Comparison of ENCODE assay signal across 20 cellular contexts in genomic region chr12:7711133-7711532, GRCh38. TPM values are rescaled to one million over a fixed set of nuclear protein-coding genes. Genes with fewer than 3 reads are reported as not detected.
DNase-seq lines count a peak whose midpoint lies in the region; ATAC-seq and TF ChIP-seq lines count a peak whose summit lies in the region.
"Had no signal": no experiment of that assay in that cellular context is flagged by ENCODE, and none has a peak within 500 bp of the region (broad histone marks: within the 10 kb centered on the region; RNA-seq: fewer than 3 reads in every experiment).

Gene DPPA3, plus strand, starts transcription at chr12:7711433. Its CDS starts 138 bp downstream, at chr12:7711571.

- H3K36me3 Mint-ChIP-seq in Caco-2 (ENCODE audit: insufficient read depth, unreplicated experiment) (peaks cover 24% of the 10 kb centered on the region), endodermal cell (ENCODE audit: low read depth) (no peaks in the 10 kb centered on the region), neural progenitor cell (no peaks in the 10 kb centered on the region)
- H3K36me3 Mint-ChIP-seq in activated T-cell treated with anti-CD3 and anti-CD28 coated beads, Interleukin-2, amount 50 U/mL, for 4 hours (ENCODE audit: insufficient read depth), result no peaks in the 10 kb centered on the region
- H3K36me3 Mint-ChIP-seq: CD4-positive, CD25-positive, alpha-beta regulatory T cell; CD8-positive, alpha-beta memory T cell had no signal

- no peaks in the 10 kb centered on the region for H4K20me1 ChIP-seq in neural progenitor cell (ENCODE audit: low read depth)

- CTCF ChIA-PET in Caco-2 (lab: Charles Lee), result interaction anchor here (0.6 to 1.1 kb wide), 2 partner anchors 95 to 133 kb away, joined by 3 read pairs; no protein-coding TSS in a partner anchor

- H3K4me3 Mint-ChIP-seq in Caco-2 (ENCODE audit: unreplicated experiment) (peak within 1 kb of the TSS; percentile 81), endodermal cell (peak within 1 kb of the TSS; percentile 39), neural progenitor cell (no peak within 1 kb of the TSS)
- no peak within 1 kb of the TSS for H3K4me3 Mint-ChIP-seq in activated T-cell treated with anti-CD3 and anti-CD28 coated beads, Interleukin-2, amount 50 U/mL, for 4 hours
- H3K4me3 Mint-ChIP-seq: CD4-positive, CD25-positive, alpha-beta regulatory T cell; CD8-positive, alpha-beta memory T cell; IgD-negative memory B cell had no signal

- H3K9ac ChIP-seq in HUES48 (ENCODE audit: low read depth, low read length), result no peak within 1 kb of the TSS
- no peak within 1 kb of the TSS for H3K9ac ChIP-seq in endodermal cell (ENCODE audit: extremely low read depth, low read length, poor library complexity, severe bottlenecking)
- H3K9ac ChIP-seq in neural progenitor cell, result no peak within 1 kb of the TSS

- H3K27ac ChIP-seq in HUES48 (ENCODE audit: low read depth, low read length), result peak within 1 kb of the TSS; percentile 20
- H3K27ac ChIP-seq in endodermal cell (ENCODE audit: low read depth, low read length), result no peak within 1 kb of the TSS
- no peak within 1 kb of the TSS for H3K27ac ChIP-seq in neural progenitor cell
- H3K27ac ChIP-seq: HL-60 had no signal

- intact Hi-C loops in Caco-2 (cut with micrococcal nuclease; ENCODE audit: unreplicated experiment), result no loop called here

- H3K36me3 ChIP-seq in Caco-2 (ENCODE audit: control insufficient read depth, insufficient read depth, low read length) (peaks cover 1% of the 10 kb centered on the region; the same call in 1 of the 2 replicates), HUES48 (ENCODE audit: control insufficient read depth, insufficient read depth, low read length) (no peaks in the 10 kb centered on the region), endodermal cell (ENCODE audit: control insufficient read depth, insufficient read depth, low read length) (no peaks in the 10 kb centered on the region), neural progenitor cell (no peaks in the 10 kb centered on the region)
- H3K36me3 ChIP-seq: BE2C, HAP-1 had no signal

- no peak for ATAC-seq in activated T-cell treated with anti-CD3 and anti-CD28 coated beads, Interleukin-2, amount 50 U/mL, for 4 hours

- H3K9me3 ChIP-seq in Caco-2, result no peaks in the 10 kb centered on the region
- no peaks in the 10 kb centered on the region for H3K9me3 ChIP-seq in HUES48 (ENCODE audit: control insufficient read depth, insufficient read depth, low read length)
- H3K9me3 ChIP-seq in endodermal cell (ENCODE audit: control insufficient read depth, low read length), result no peaks in the 10 kb centered on the region
- H3K9me3 ChIP-seq in neural progenitor cell (ENCODE audit: low read depth), result no peaks in the 10 kb centered on the region
- H3K9me3 ChIP-seq: BE2C, HAP-1 had no signal

- H3K9me3 Mint-ChIP-seq in Caco-2 (ENCODE audit: unreplicated experiment) (peaks cover 10% of the 10 kb centered on the region), endodermal cell (peaks cover 7% of the 10 kb centered on the region), neural progenitor cell (peaks cover 6% of the 10 kb centered on the region)
- no peaks in the 10 kb centered on the region for H3K9me3 Mint-ChIP-seq in activated T-cell treated with anti-CD3 and anti-CD28 coated beads, Interleukin-2, amount 50 U/mL, for 4 hours
- H3K9me3 Mint-ChIP-seq: CD8-positive, alpha-beta memory T cell had no signal

- H3K4me2 ChIP-seq in neural progenitor cell, result peak within 1 kb of the TSS; percentile 13

- TSS peak; percentile 74 for BruUV-seq in Caco-2 (replicated peaks; lab: Mats Ljungman, UMichigan)

- no peak within 1 kb of the TSS for H2AFZ ChIP-seq in neural progenitor cell (replicated peaks)

- H3K4me3 ChIP-seq in Caco-2 (ENCODE audit: low read depth, low read length) (no peak within 1 kb of the TSS), HUES48 (ENCODE audit: low read depth, low read length) (no peak within 1 kb of the TSS), endodermal cell (ENCODE audit: low read length) (peak within 1 kb of the TSS; percentile 54), neural progenitor cell (no peak within 1 kb of the TSS)
- H3K4me3 ChIP-seq: HAP-1 had no signal

- H3K27ac Mint-ChIP-seq in Caco-2 (ENCODE audit: unreplicated experiment) (peak within 1 kb of the TSS; percentile 96), endodermal cell (peak within 1 kb of the TSS; percentile 68), neural progenitor cell (no peak within 1 kb of the TSS)
- H3K27ac Mint-ChIP-seq: CD8-positive, alpha-beta memory T cell; IgD-negative memory B cell had no signal

- no peaks in the 10 kb centered on the region for H3K27me3 ChIP-seq in Caco-2 (replicated peaks; ENCODE audit: control insufficient read depth, insufficient read depth, low read length)
- no peaks in the 10 kb centered on the region for H3K27me3 ChIP-seq in HUES48 (ENCODE audit: control insufficient read depth, insufficient read depth, low read length)
- no peaks in the 10 kb centered on the region for H3K27me3 ChIP-seq in endodermal cell (ENCODE audit: control insufficient read depth, insufficient read depth, low read length, poor library complexity, severe bottlenecking)
- H3K27me3 ChIP-seq in neural progenitor cell, result no peaks in the 10 kb centered on the region

- TF ChIP-seq CTCF in Caco-2 (IDR thresholded peaks at IDR 0.05; ENCODE audit: insufficient read depth in 1 of 2, low read depth in 1 of 2, low read length in 1 of 2, severe bottlenecking in 1 of 2, unreplicated experiment in 1 of 2) (no peak), endodermal cell (conservative IDR thresholded peaks at IDR 0.05) (no peak), neural progenitor cell (IDR thresholded peaks at IDR 0.05) (no peak)

- H3K27me3 Mint-ChIP-seq in Caco-2 (ENCODE audit: insufficient read depth, unreplicated experiment) (no peaks in the 10 kb centered on the region), endodermal cell (ENCODE audit: insufficient read depth) (peaks cover 27% of the 10 kb centered on the region), neural progenitor cell (ENCODE audit: insufficient read depth, low read depth) (peaks cover 2% of the 10 kb centered on the region)
- peaks cover 8% of the 10 kb centered on the region for H3K27me3 Mint-ChIP-seq in activated T-cell treated with anti-CD3 and anti-CD28 coated beads, Interleukin-2, amount 50 U/mL, for 4 hours (ENCODE audit: low read depth)

- peaks cover 47% of the 10 kb centered on the region for H3K4me1 Mint-ChIP-seq in Caco-2 (ENCODE audit: low read depth, unreplicated experiment)
- peaks cover 23% of the 10 kb centered on the region for H3K4me1 Mint-ChIP-seq in endodermal cell
- H3K4me1 Mint-ChIP-seq in neural progenitor cell, result peaks cover 8% of the 10 kb centered on the region
- H3K4me1 Mint-ChIP-seq in activated T-cell treated with anti-CD3 and anti-CD28 coated beads, Interleukin-2, amount 50 U/mL, for 4 hours (ENCODE audit: low read depth), result no peaks in the 10 kb centered on the region
- H3K4me1 Mint-ChIP-seq: CD4-positive, CD25-positive, alpha-beta regulatory T cell; CD8-positive, alpha-beta memory T cell; IgD-negative memory B cell had no signal

- POLR2A ChIA-PET in Caco-2 (lab: Charles Lee), result interaction anchor here (0.5 kb wide), 1 partner anchor 45 kb away, joined by 4 read pairs; no protein-coding TSS in a partner anchor

- DNase-seq in Caco-2 (no peak), endodermal cell (no peak), neural progenitor cell (ENCODE audit: low spot score) (no peak), NCI-H774 (lab: John Stamatoyannopoulos, UW) (no peak)
- DNase-seq in activated CD4-positive, alpha-beta T cell treated with anti-CD3 and anti-CD28 coated beads for 1 hour, result no peak
- DNase-seq in activated T-cell treated with anti-CD3 and anti-CD28 coated beads, Interleukin-2, amount 50 U/mL, for 4 hours, result no peak
- DNase-seq: ACHN; BE2C; C1 segment of cervical spinal cord; CD4-positive, CD25-positive, alpha-beta regulatory T cell; CD8-positive, alpha-beta memory T cell; COR-L47; GOT3; KBM-7 had no signal

- H3F3A ChIP-seq in neural progenitor cell (ENCODE audit: low read depth), result peaks cover 20% of the 10 kb centered on the region

- peaks cover 46% of the 10 kb centered on the region for H3K4me1 ChIP-seq in Caco-2
- peaks cover 15% of the 10 kb centered on the region for H3K4me1 ChIP-seq in HUES48 (ENCODE audit: control insufficient read depth, insufficient read depth, low read length)
- H3K4me1 ChIP-seq in endodermal cell (ENCODE audit: control insufficient read depth, insufficient read depth, low read length), result peaks cover 3% of the 10 kb centered on the region
- H3K4me1 ChIP-seq in neural progenitor cell, result peaks cover 16% of the 10 kb centered on the region
- H3K4me1 ChIP-seq: BE2C, HAP-1 had no signal

- WGBS in endodermal cell (ENCODE audit: insufficient coverage in 1 of 2, insufficient read length in 1 of 2), 2 experiments, result 78 to 86% methylated on average over 6 to 7 of the region's 7 CpGs

- H3K79me2 ChIP-seq in neural progenitor cell (ENCODE audit: low read depth), result no peaks in the 10 kb centered on the region

RNA-seq across cellular contexts. Expression of gene DPPA3, which starts in this region (rescaled TPM):
- total RNA-seq in Caco-2 (2022), result 31.8 and 40.0 TPM in 2 replicates
- 1 to 10 TPM; 1.3 to 4.6 TPM for total RNA-seq in endodermal cell
- polyA plus RNA-seq in endodermal cell (2013, experiment 1 of 2), result 1.00 TPM
- polyA plus RNA-seq in endodermal cell (2013, experiment 2 of 2), result 0.50 TPM
- 0.13 and 0.25 TPM in 2 replicates for total RNA-seq in neural progenitor cell (ENCODE audit: low replicate concordance)
- not detected for total RNA-seq in activated T-cell treated with anti-CD3 and anti-CD28 coated beads, Interleukin-2, amount 50 U/mL, for 4 hours
- total RNA-seq: A172; CD4-positive, CD25-positive, alpha-beta regulatory T cell; CD8-positive, alpha-beta memory T cell; HT1080 had no signal
- polyA plus RNA-seq: CD4-positive, CD25-positive, alpha-beta regulatory T cell; CD8-positive, alpha-beta memory T cell; IgD-negative memory B cell had no signal

Comparison
In these comparisons a context has a peak if more than half of its experiments do, and no peak if none do; other contexts are left out.
1. H3K4me3 Mint-ChIP-seq: peak in Caco-2 (single experiment) and endodermal cell (single experiment); none in neural progenitor cell (single experiment) and activated T-cell treated with anti-CD3 and anti-CD28 coated beads, Interleukin-2, amount 50 U/mL, for 4 hours (single experiment).